Comparison of ENCODE assay signal across 8 cellular contexts in the genomic region with DNA sequence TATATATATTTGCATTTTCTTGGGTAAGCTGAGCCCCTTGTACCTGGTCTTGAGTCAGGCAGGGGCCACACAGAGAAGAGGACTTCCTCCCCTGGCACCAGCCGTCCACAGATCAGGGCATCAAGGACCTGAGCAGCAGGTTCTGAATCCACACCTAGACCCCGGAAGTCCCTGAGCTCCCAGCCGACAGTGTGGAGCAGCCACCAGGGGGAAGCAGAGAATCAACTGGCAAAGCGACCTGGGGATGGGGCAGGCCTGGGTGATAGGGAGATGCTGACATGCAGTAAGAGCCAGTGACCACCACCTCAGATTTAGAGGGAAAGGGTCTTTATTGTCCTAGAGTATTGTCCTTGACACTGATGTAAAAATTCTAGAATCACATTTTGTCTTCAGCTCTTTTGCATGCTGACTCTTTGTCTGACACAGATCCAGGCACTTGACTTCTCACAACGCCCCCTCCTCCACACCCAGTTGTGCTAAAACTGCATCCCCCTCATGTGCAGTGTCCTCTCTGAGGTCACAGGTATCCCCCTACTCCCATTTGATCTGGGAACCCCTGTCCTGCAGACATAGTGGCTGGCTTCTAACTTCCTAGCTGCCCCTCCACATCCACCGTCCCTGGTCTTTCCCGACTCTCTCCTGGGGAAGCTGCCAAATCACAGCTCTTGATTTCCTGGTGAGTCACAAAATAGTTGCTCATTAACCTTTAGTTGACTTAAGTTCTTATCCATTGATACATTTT.
DNase-seq lines count a peak whose midpoint lies in the region; ATAC-seq and TF ChIP-seq lines count a peak whose summit lies in the region.

No MANE protein-coding gene starts in this region.

- H3K9me3 ChIP-seq in RWPE2 (ENCODE audit: severe bottlenecking), result peaks cover 5% of the 10 kb centered on the region
- no peaks in the 10 kb centered on the region for H3K9me3 ChIP-seq in heart right ventricle

- WGBS in heart right ventricle, 2 donors, result 22 to 25% methylated on average over 7 of the region's 7 CpGs

- no peaks in the 10 kb centered on the region for H3K36me3 ChIP-seq in RWPE2 (ENCODE audit: low read depth)
- H3K36me3 ChIP-seq in heart right ventricle, result no peaks in the 10 kb centered on the region

- H3K27me3 ChIP-seq in RWPE2 (ENCODE audit: insufficient read depth, poor library complexity, severe bottlenecking), result no peaks in the 10 kb centered on the region
- H3K27me3 ChIP-seq in heart right ventricle, result peaks cover 0 to 28% (median 3%) of the 10 kb centered on the region in 7 donors

- H3K36me3 Mint-ChIP-seq in Calu3 (ENCODE audit: insufficient read depth, unreplicated experiment), result no peaks in the 10 kb centered on the region

- H3K9me3 Mint-ChIP-seq in Calu3 (ENCODE audit: low read depth, unreplicated experiment), result no peaks in the 10 kb centered on the region

- peak overlapping the region; percentile 53 for H3K27ac Mint-ChIP-seq in Calu3 (ENCODE audit: unreplicated experiment)

- peaks cover 13% of the 10 kb centered on the region for H3K27me3 Mint-ChIP-seq in Calu3 (ENCODE audit: unreplicated experiment)

- peak; percentile 76 for TF ChIP-seq CTCF in Calu3 (IDR thresholded peaks at IDR 0.05; ENCODE audit: unreplicated experiment)
- peak; percentile 53 for TF ChIP-seq CTCF in RWPE2 (IDR thresholded peaks at IDR 0.05; ENCODE audit: poor library complexity, severe bottlenecking)
- peak in 7 of 9 donors; percentile 49 to 77 (median 53) for TF ChIP-seq CTCF in heart right ventricle (IDR thresholded peaks at IDR 0.05)

- ATAC-seq in HG02759 (IDR thresholded peaks at IDR 0.05; ENCODE audit: unreplicated experiment), result peak; percentile 55
- peak; percentile 86 for ATAC-seq in RWPE2 (ENCODE audit: low read depth)
- ATAC-seq in heart right ventricle, result peak in 6 of 8 donors; percentile 36 to 51 (median 42)
- ATAC-seq in GM18519 (IDR thresholded peaks at IDR 0.05; ENCODE audit: low FRiP score, unreplicated experiment), result no peak

- no peak overlapping the region for H3K4me3 Mint-ChIP-seq in Calu3 (ENCODE audit: low read depth, unreplicated experiment)

- no peaks in the 10 kb centered on the region for H3K4me1 ChIP-seq in RWPE2 (ENCODE audit: insufficient read depth, poor library complexity, severe bottlenecking)
- H3K4me1 ChIP-seq in heart right ventricle, result peaks cover 0 to 23% (median 0%) of the 10 kb centered on the region in 9 donors

- intact Hi-C loops in Calu3 (cut with micrococcal nuclease; ENCODE audit: unreplicated experiment) (no loop called here), heart right ventricle (cut with DNase I) (loop anchor here in 1 of 10 donors (10.0 kb wide), 2 partner anchors 131 to 201 kb away; a partner anchor contains a TSS)

- DNase-seq in Calu3, result peak; percentile 91
- DNase-seq in RWPE2 (ENCODE audit: low spot score), result no peak
- peak; percentile 92 for DNase-seq in activated effector memory CD4-positive, alpha-beta T cell treated with anti-CD3 and anti-CD28 coated beads, Interleukin-2, amount 50 U/mL, for 16 hours
- peak in 1 of 2 donors; percentile 31 for DNase-seq in heart right ventricle
- peak; percentile 61 to 73 (median 68) for DNase-seq in stimulated activated CD4-positive, alpha-beta T cell treated with anti-CD3 and anti-CD28 coated beads, Interleukin-12 subunit alpha, Interleukin-12 subunit beta, amount 100 ng/mL, for 48 hours (ENCODE audit: low read depth in 2 of 3, low spot score in 1 of 3)
- no peak for DNase-seq in dedifferentiated amniotic fluid mesenchymal stem cell (ENCODE audit: extremely low spot score)

- CTCF ChIA-PET in Calu3 (lab: Charles Lee), result interaction anchor here (0.5 to 3.8 kb wide), 31 partner anchors 8 to 386 kb away, joined by 3 to 41 read pairs (median 5); no protein-coding TSS in a partner anchor

- H3K4me3 ChIP-seq in RWPE2 (ENCODE audit: severe bottlenecking), result no peak overlapping the region
- no peak overlapping the region for H3K4me3 ChIP-seq in heart right ventricle

- no TSS peak for BruUV-seq in Calu3 (replicated peaks; lab: Mats Ljungman, UMichigan)

- peaks cover 19% of the 10 kb centered on the region for H3K4me1 Mint-ChIP-seq in Calu3 (ENCODE audit: low read depth, unreplicated experiment)

- no peak overlapping the region for H3K27ac ChIP-seq in RWPE2 (ENCODE audit: poor library complexity, severe bottlenecking)
- peak overlapping the region in 1 of 10 donors; percentile 68 for H3K27ac ChIP-seq in heart right ventricle

Comparison
In these comparisons a context has a peak if more than half of its experiments do, and no peak if none do; other contexts are left out.
1. DNase-seq: peak in Calu3 (single experiment), activated effector memory CD4-positive, alpha-beta T cell treated with anti-CD3 and anti-CD28 coated beads, Interleukin-2, amount 50 U/mL, for 16 hours (single experiment) and stimulated activated CD4-positive, alpha-beta T cell treated with anti-CD3 and anti-CD28 coated beads, Interleukin-12 subunit alpha, Interleukin-12 subunit beta, amount 100 ng/mL, for 48 hours (3 of 3); none in RWPE2 (single experiment) and dedifferentiated amniotic fluid mesenchymal stem cell (single experiment).
2. Peak in every context shown above with its lines, with median percentiles within 50 percentile points of each other: CTCF ChIP-seq.